In genomic region chr19:14505488-14506239, GRCh38 we compare ENCODE assay signal across 8 cellular contexts. TPM values are rescaled to one million over a fixed set of nuclear protein-coding genes. Genes with fewer than 3 reads are reported as not detected.
DNase-seq lines count a peak whose midpoint lies in the region; ATAC-seq and TF ChIP-seq lines count a peak whose summit lies in the region.

No MANE protein-coding gene starts in this region.

- no peaks in the 10 kb centered on the region for H3K27me3 ChIP-seq in prostate gland (replicated peaks; ENCODE audit: insufficient read depth)

- peak; percentile 76 to 80 for ATAC-seq in activated T-cell treated with anti-CD3 and anti-CD28 coated beads, Interleukin-2, amount 50 U/mL, for 72 hours (replicated peaks in 1 of 2)
- ATAC-seq in GM21423 (IDR thresholded peaks at IDR 0.05; ENCODE audit: unreplicated experiment) (no peak), HG03039 (IDR thresholded peaks at IDR 0.05; ENCODE audit: unreplicated experiment) (no peak)

- peak; percentile 24 to 77 (median 60) for TF ChIP-seq CTCF in prostate gland (IDR thresholded peaks at IDR 0.05)

- intact Hi-C loops in prostate gland (cut with DNase I): no loop called here

- H3K9me3 ChIP-seq in prostate gland: no peaks in the 10 kb centered on the region

- peak overlapping the region; percentile 56 to 67 for H3K4me3 Mint-ChIP-seq in activated T-cell treated with anti-CD3 and anti-CD28 coated beads, Interleukin-2, amount 50 U/mL, for 72 hours

- H3K4me3 ChIP-seq in prostate gland: no peak overlapping the region

- no peaks in the 10 kb centered on the region for H3K36me3 Mint-ChIP-seq in activated T-cell treated with anti-CD3 and anti-CD28 coated beads, Interleukin-2, amount 50 U/mL, for 72 hours (ENCODE audit: insufficient read depth in 2 of 2)

- H3K27ac Mint-ChIP-seq in activated T-cell treated with anti-CD3 and anti-CD28 coated beads, Interleukin-2, amount 50 U/mL, for 72 hours: peak overlapping the region; percentile 91

- peak; percentile 32 for DNase-seq in NK-92 treated with Interleukin-12 subunit alpha and Interleukin-12 subunit beta, amount 100 ng/mL, for 24 hours (lab: John Stamatoyannopoulos, UW)
- DNase-seq in NK-92 (lab: John Stamatoyannopoulos, UW; ENCODE audit: unreplicated experiment) (no peak), OCI-M1 (lab: John Stamatoyannopoulos, UW) (peak; percentile 82), fibroblast of the conjunctiva (ENCODE audit: low read depth) (peak; percentile 51), prostate gland (ENCODE audit: low spot score) (peak; percentile 58)
- DNase-seq in activated T-cell treated with anti-CD3 and anti-CD28 coated beads, Interleukin-2, amount 50 U/mL, for 72 hours: peak; percentile 82 to 89

- TF ChIP-seq POLR2A in prostate gland (IDR thresholded peaks at IDR 0.05): no peak

- 38% methylated on average over 19 of the region's 19 CpGs for WGBS in prostate gland

- no peaks in the 10 kb centered on the region for H3K36me3 ChIP-seq in prostate gland

- H3K27me3 Mint-ChIP-seq in activated T-cell treated with anti-CD3 and anti-CD28 coated beads, Interleukin-2, amount 50 U/mL, for 72 hours (ENCODE audit: low read depth): no peaks in the 10 kb centered on the region

- H3K9me3 Mint-ChIP-seq in activated T-cell treated with anti-CD3 and anti-CD28 coated beads, Interleukin-2, amount 50 U/mL, for 72 hours: no peaks in the 10 kb centered on the region

- H3K4me1 Mint-ChIP-seq in activated T-cell treated with anti-CD3 and anti-CD28 coated beads, Interleukin-2, amount 50 U/mL, for 72 hours (ENCODE audit: low read depth): peaks cover 60% of the 10 kb centered on the region

- H3K4me1 ChIP-seq in prostate gland (replicated peaks): no peaks in the 10 kb centered on the region

- H3K27ac ChIP-seq in prostate gland: peak overlapping the region; percentile 75

RNA-seq across cellular contexts. Expression of gene GIPC1, which starts 9.7 kb away (rescaled TPM):
- 10 to 100 TPM; 24.1 to 28.6 TPM for total RNA-seq in activated T-cell treated with anti-CD3 and anti-CD28 coated beads, Interleukin-2, amount 50 U/mL, for 72 hours
- total RNA-seq in prostate gland: 100 to 1,000 TPM in 1 of 2 donors, 10 to 100 TPM in 1; 71.8 to 101 TPM

RNA-seq across cellular contexts. Expression of gene DNAJB1, which starts 12.5 kb away (rescaled TPM):
- total RNA-seq in activated T-cell treated with anti-CD3 and anti-CD28 coated beads, Interleukin-2, amount 50 U/mL, for 72 hours: 10 to 100 TPM; 62.5 to 64.1 TPM
- total RNA-seq in prostate gland: 100 to 1,000 TPM in 1 of 2 donors, 10 to 100 TPM in 1; 91.6 to 108 TPM

RNA-seq across cellular contexts. Expression of gene TECR, which starts 23.7 kb away (rescaled TPM):
- total RNA-seq in activated T-cell treated with anti-CD3 and anti-CD28 coated beads, Interleukin-2, amount 50 U/mL, for 72 hours: 100 to 1,000 TPM; 105 to 106 TPM
- 100 to 1,000 TPM; 137 to 154 TPM for total RNA-seq in prostate gland

RNA-seq across cellular contexts. Expression of gene PTGER1, which starts 30.5 kb away (rescaled TPM):
- total RNA-seq in activated T-cell treated with anti-CD3 and anti-CD28 coated beads, Interleukin-2, amount 50 U/mL, for 72 hours: under 1 TPM; 0.38 to 0.39 TPM
- 1 to 10 TPM in 1 of 2 donors, not detected in 1; 1.0 TPM for total RNA-seq in prostate gland

Comparison
In these comparisons a context has a peak if more than half of its experiments do, and no peak if none do; other contexts are left out.
1. ATAC-seq: peak in activated T-cell treated with anti-CD3 and anti-CD28 coated beads, Interleukin-2, amount 50 U/mL, for 72 hours (2 of 2); none in GM21423 (single experiment) and HG03039 (single experiment).